ENCODE assay signal across 19 cellular contexts in the genomic region with DNA sequence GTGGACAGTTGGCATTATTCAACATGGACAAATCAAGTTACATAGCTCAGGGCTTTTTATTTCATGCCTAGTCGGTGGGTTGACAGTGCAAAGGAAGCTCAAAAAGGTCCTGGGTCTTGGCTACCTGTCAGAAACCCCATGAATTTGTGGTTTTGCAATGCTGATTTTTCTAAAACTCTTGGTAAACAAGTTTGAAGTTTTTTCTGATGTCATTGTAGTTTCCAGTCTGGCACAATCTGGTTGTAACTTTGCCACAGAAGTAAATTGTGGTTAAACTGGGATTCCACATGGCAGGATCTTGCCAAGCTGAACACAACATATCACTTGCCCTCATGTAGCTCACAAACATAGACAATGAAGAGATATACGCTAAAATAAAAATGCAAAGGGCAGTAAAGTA.
DNase-seq lines count a peak whose midpoint lies in the region; ATAC-seq, FAIRE-seq and TF ChIP-seq lines count a peak whose summit lies in the region.
"Had no signal": no experiment of that assay in that cellular context is flagged by ENCODE, and none has a peak within 500 bp of the region (broad histone marks: within the 10 kb centered on the region; RNA-seq: fewer than 3 reads in every experiment).

No MANE protein-coding gene starts in this region.

- CTCF ChIA-PET in mammary epithelial cell (lab: Charles Lee; ENCODE audit: low non-redundant PET) = no interaction called here

- H3K4me3 ChIP-seq in MM.1S (ENCODE audit: low read length) = no peak overlapping the region
- no peak overlapping the region for H3K4me3 ChIP-seq in mammary epithelial cell (replicated peaks in 1 of 3; ENCODE audit: insufficient read depth in 1 of 3, low read depth in 2 of 3, low read length in 3 of 3)
- H3K4me3 ChIP-seq in fibroblast of villous mesenchyme (ENCODE audit: low read depth, low read length) = no peak overlapping the region
- H3K4me3 ChIP-seq in left lung = no peak overlapping the region
- H3K4me3 ChIP-seq in psoas muscle = no peak overlapping the region
- H3K4me3 ChIP-seq: GM23248 had no signal

- H3F3A ChIP-seq in MM.1S (ENCODE audit: insufficient read depth, low read length) = no peaks in the 10 kb centered on the region

- in situ Hi-C loops in mammary epithelial cell (cut with MboI; ENCODE audit: low sequenced_read_pairs in 2 of 2) (no loop called here), GM13977 (cut with MboI; ENCODE audit: low pct_unique_long_range_greater_than_20kb, low sequenced_read_pairs, unreplicated experiment) (no loop called here)

- 35% methylated on average over 2 of the region's 2 CpGs for WGBS in mammary epithelial cell (ENCODE audit: low coverage, missing lambda C conversion rate)
- 53 to 66% (median 60%) methylated on average over 2 of the region's 2 CpGs for WGBS in psoas muscle, 3 donors

- H3K9me3 ChIP-seq in MM.1S (replicated peaks; ENCODE audit: insufficient read depth, low read length) = no peaks in the 10 kb centered on the region
- H3K9me3 ChIP-seq in mammary epithelial cell (replicated peaks; ENCODE audit: insufficient read depth, low read length) = no peaks in the 10 kb centered on the region
- no peaks in the 10 kb centered on the region for H3K9me3 ChIP-seq in left lung
- no peaks in the 10 kb centered on the region for H3K9me3 ChIP-seq in psoas muscle
- H3K9me3 ChIP-seq: BE2C had no signal

- H4K20me1 ChIP-seq in MM.1S (ENCODE audit: insufficient read depth, low read length) (no peaks in the 10 kb centered on the region), mammary epithelial cell (ENCODE audit: insufficient read depth, low read length) (no peaks in the 10 kb centered on the region)

- no peak overlapping the region for H3K4me2 ChIP-seq in MM.1S (ENCODE audit: low read depth, low read length)
- no peak overlapping the region for H3K4me2 ChIP-seq in mammary epithelial cell (ENCODE audit: insufficient read depth, low read depth, low read length)

- H3K27ac ChIP-seq in MM.1S (ENCODE audit: low read length) (no peak overlapping the region), mammary epithelial cell (ENCODE audit: insufficient read depth, low read depth, low read length) (no peak overlapping the region), left lung (no peak overlapping the region), psoas muscle (no peak overlapping the region)
- H3K27ac ChIP-seq: GM23248, HL-60 had no signal

- H3K36me3 ChIP-seq in MM.1S (replicated peaks; ENCODE audit: insufficient read depth, low read length) = no peaks in the 10 kb centered on the region
- H3K36me3 ChIP-seq in mammary epithelial cell (ENCODE audit: insufficient read depth, low read length) = no peaks in the 10 kb centered on the region
- no peaks in the 10 kb centered on the region for H3K36me3 ChIP-seq in left lung
- no peaks in the 10 kb centered on the region for H3K36me3 ChIP-seq in psoas muscle (ENCODE audit: insufficient read depth in 1 of 2, low read depth in 1 of 2)
- H3K36me3 ChIP-seq: BE2C had no signal

- H3K9me2 ChIP-seq in MM.1S (replicated peaks; ENCODE audit: insufficient read depth, low read length) = no peaks in the 10 kb centered on the region

- H3K79me2 ChIP-seq in MM.1S (ENCODE audit: low read length) = no peaks in the 10 kb centered on the region
- no peaks in the 10 kb centered on the region for H3K79me2 ChIP-seq in mammary epithelial cell (ENCODE audit: insufficient read depth, low read length)

- ATAC-seq in left lung (no peak), psoas muscle (no peak)
- ATAC-seq: CD8-positive, alpha-beta T cell had no signal

- TF ChIP-seq CTCF in MM.1S (IDR thresholded peaks at IDR 0.05; ENCODE audit: low read length) = no peak
- TF ChIP-seq CTCF in mammary epithelial cell (conservative IDR thresholded peaks at IDR 0.05 in 1 of 2, IDR thresholded peaks at IDR 0.05 in 1 of 2; ENCODE audit: extremely low read depth in 1 of 2, insufficient read depth in 1 of 2, low read depth in 1 of 2, low read length in 2 of 2) = no peak
- TF ChIP-seq CTCF in fibroblast of villous mesenchyme (IDR thresholded peaks at IDR 0.05; ENCODE audit: insufficient read depth, low read depth, low read length) = no peak
- TF ChIP-seq CTCF in left lung (IDR thresholded peaks at IDR 0.05) = no peak
- no peak for TF ChIP-seq CTCF in GM13977 (IDR thresholded peaks at IDR 0.05; ENCODE audit: extremely low read depth, insufficient read depth, missing control alignments)
- no peak for TF ChIP-seq CTCF in psoas muscle (IDR thresholded peaks at IDR 0.05)

- no TSS peak for BruUV-seq in mammary epithelial cell (replicated peaks; lab: Mats Ljungman, UMichigan)

- intact Hi-C loops in mammary epithelial cell (cut with micrococcal nuclease) (no loop called here), left lung (cut with DNase I) (no loop called here), psoas muscle (cut with DNase I) (no loop called here)

- H2AFZ ChIP-seq in MM.1S (ENCODE audit: low read length) (no peak overlapping the region), mammary epithelial cell (ENCODE audit: low read depth, low read length) (no peak overlapping the region)
- H2AFZ ChIP-seq: GM23248 had no signal

- H3K9ac ChIP-seq in MM.1S (ENCODE audit: low read length) (no peak overlapping the region), mammary epithelial cell (ENCODE audit: insufficient read depth, low read length) (no peak overlapping the region)
- H3K9ac ChIP-seq: GM23248 had no signal

- dilution Hi-C loops in mammary epithelial cell (cut with HindIII; ENCODE audit: low sequenced_read_pairs) = no loop called here

- no peak for FAIRE-seq in H54 (lab: Jason Lieb, UNC)
- FAIRE-seq: D721Med had no signal

- H3K27me3 ChIP-seq in MM.1S (replicated peaks; ENCODE audit: insufficient read depth, low read length) = no peaks in the 10 kb centered on the region
- no peaks in the 10 kb centered on the region for H3K27me3 ChIP-seq in mammary epithelial cell (ENCODE audit: insufficient read depth, low read length)
- no peaks in the 10 kb centered on the region for H3K27me3 ChIP-seq in left lung
- H3K27me3 ChIP-seq in psoas muscle (ENCODE audit: insufficient read depth in 3 of 3, low read length in 2 of 3) = no peaks in the 10 kb centered on the region
- H3K27me3 ChIP-seq: BE2C had no signal

- no peak for TF ChIP-seq POLR2A in H54 (IDR thresholded peaks at IDR 0.05; ENCODE audit: low read depth, low read length)

- H3K4me1 ChIP-seq in MM.1S (ENCODE audit: low read length) (no peaks in the 10 kb centered on the region), mammary epithelial cell (ENCODE audit: insufficient read depth, low read length) (no peaks in the 10 kb centered on the region), left lung (no peaks in the 10 kb centered on the region), psoas muscle (no peaks in the 10 kb centered on the region)
- H3K4me1 ChIP-seq: BE2C had no signal

- DNase-seq in AG08396 (ENCODE audit: low spot score) (peak; percentile 17), MM.1S (peak; percentile 9), mammary epithelial cell (peak; percentile 35), fibroblast of villous mesenchyme (ENCODE audit: low read depth) (peak; percentile 78), left lung (no peak), H54 (ENCODE audit: insufficient read length, low spot score) (no peak), GM13977 (ENCODE audit: low spot score) (no peak), psoas muscle (no peak)
- DNase-seq: BE2C; CD8-positive, alpha-beta T cell; DMS79 treated with DMSO at 0.1 percent for 48 hours; GF-D8; GM23248; Karpas-422; NCI-H1436 treated with DMSO at 0.1 percent for 48 hours; NCI-H2081 treated with DMSO at 0.1 percent for 48 hours; NCI-H526 had no signal

Comparison
In these comparisons a context has a peak if more than half of its experiments do, and no peak if none do; other contexts are left out.
1. DNase-seq: peak in AG08396 (single experiment), MM.1S (single experiment), mammary epithelial cell (single experiment) and fibroblast of villous mesenchyme (single experiment); none in left lung (0 of 2), H54 (single experiment), GM13977 (single experiment) and psoas muscle (0 of 2).